21 cellular contexts compared by ENCODE assay signal in genomic region chr5:150073677-150074076, GRCh38. TPM values are rescaled to one million over a fixed set of nuclear protein-coding genes. Genes with fewer than 3 reads are reported as not detected.
DNase-seq lines count a peak whose midpoint lies in the region; TF ChIP-seq lines count a peak whose summit lies in the region.
"Had no signal": no experiment of that assay in that cellular context is flagged by ENCODE, and none has a peak within 500 bp of the region (broad histone marks: within the 10 kb centered on the region; RNA-seq: fewer than 3 reads in every experiment).

No MANE protein-coding gene starts in this region.

- H3K36me3 Mint-ChIP-seq in type B pancreatic cell: no peaks in the 10 kb centered on the region
- H3K36me3 Mint-ChIP-seq: CD8-positive, alpha-beta memory T cell had no signal

- DNase-seq in cardiac septum (ENCODE audit: low spot score) (peak; percentile 36), left ventricle myocardium inferior (no peak), ecto neural progenitor cell (ENCODE audit: low spot score) (peak; percentile 12), type B pancreatic cell (ENCODE audit: extremely low spot score, unreplicated experiment) (peak; percentile 4), foreskin melanocyte (no peak)
- DNase-seq in activated naive CD4-positive, alpha-beta T cell treated with anti-CD3 and anti-CD28 coated beads, Interleukin-2, amount 50 U/mL, for 16 hours: no peak
- DNase-seq: ACHN; AML-193; BE2C; CD8-positive, alpha-beta memory T cell; DMS 273 treated with DMSO at 0.1 percent for 48 hours; DMS79; EL; GDM1; H9 had no signal

- H3K9me3 ChIP-seq in left ventricle myocardium inferior (replicated peaks): no peaks in the 10 kb centered on the region
- H3K9me3 ChIP-seq: A549, BE2C had no signal

- H3K36me3 ChIP-seq in left ventricle myocardium inferior: no peaks in the 10 kb centered on the region
- H3K36me3 ChIP-seq: BE2C had no signal

- intact Hi-C loops in cardiac septum (cut with DNase I): no loop called here
- intact Hi-C loops in left ventricle myocardium inferior (cut with micrococcal nuclease): no loop called here

- H3K27me3 ChIP-seq in left ventricle myocardium inferior (ENCODE audit: low read depth): no peaks in the 10 kb centered on the region
- H3K27me3 ChIP-seq: BE2C; BLaER1 treated with 17β-estradiol and CSF1 and Interleukin-3, amounts not matched to agents 10 nM and 100 nM had no signal

- H3K4me3 Mint-ChIP-seq in type B pancreatic cell: no peak overlapping the region
- H3K4me3 Mint-ChIP-seq: CD14-positive monocyte; CD4-positive, alpha-beta T cell; CD8-positive, alpha-beta memory T cell; GM23338; H9 had no signal

- H3K4me1 Mint-ChIP-seq in type B pancreatic cell (ENCODE audit: unreplicated experiment): peaks cover 4% of the 10 kb centered on the region
- H3K4me1 Mint-ChIP-seq: CD8-positive, alpha-beta memory T cell; GM23338 had no signal

- H3K4me1 ChIP-seq in left ventricle myocardium inferior: no peaks in the 10 kb centered on the region
- H3K4me1 ChIP-seq: A549, BE2C had no signal

- H3K4me3 ChIP-seq in left ventricle myocardium inferior: no peak overlapping the region
- H3K4me3 ChIP-seq: A549; BLaER1 treated with 17β-estradiol and CSF1 and Interleukin-3, amounts not matched to agents 10 nM and 100 nM; GM12878; GM23338 had no signal

- no peak overlapping the region for H3K27ac Mint-ChIP-seq in type B pancreatic cell
- H3K27ac Mint-ChIP-seq: CD4-positive, alpha-beta T cell; CD8-positive, alpha-beta memory T cell; GM23338; H9 had no signal

- peaks cover 9% of the 10 kb centered on the region for H3K27me3 Mint-ChIP-seq in type B pancreatic cell

- TF ChIP-seq CTCF in left ventricle myocardium inferior (IDR thresholded peaks at IDR 0.05; ENCODE audit: borderline replicate concordance): no peak
- no peak for TF ChIP-seq CTCF in type B pancreatic cell (conservative IDR thresholded peaks at IDR 0.05)

- no peaks in the 10 kb centered on the region for H3K9me3 Mint-ChIP-seq in type B pancreatic cell
- H3K9me3 Mint-ChIP-seq: CD14-positive monocyte; CD4-positive, alpha-beta T cell; CD8-positive, alpha-beta memory T cell; GM23338; H9 had no signal

- H3K27ac ChIP-seq in left ventricle myocardium inferior (replicated peaks): no peak overlapping the region
- H3K27ac ChIP-seq: A549 had no signal

RNA-seq across cellular contexts. Expression of gene CSF1R, which starts 12.7 kb away (rescaled TPM):
- 11.9 TPM for total RNA-seq in cardiac septum
- 15.5 TPM for total RNA-seq in left ventricle myocardium inferior
- 1.6 and 4.0 TPM in 2 replicates for total RNA-seq in type B pancreatic cell (ENCODE audit: low replicate concordance)
- total RNA-seq: GM23338 had no signal

Comparison
In these comparisons a context has a peak if more than half of its experiments do, and no peak if none do; other contexts are left out.
1. DNase-seq: peak in cardiac septum (single experiment), ecto neural progenitor cell (single experiment) and type B pancreatic cell (single experiment); none in left ventricle myocardium inferior (single experiment), foreskin melanocyte (single experiment) and activated naive CD4-positive, alpha-beta T cell treated with anti-CD3 and anti-CD28 coated beads, Interleukin-2, amount 50 U/mL, for 16 hours (single experiment).